Comparison of ENCODE assay signal across 8 cellular contexts in genomic region chr10:95767884-95768556, GRCh38. TPM values are rescaled to one million over a fixed set of nuclear protein-coding genes. Genes with fewer than 3 reads are reported as not detected.
DNase-seq lines count a peak whose midpoint lies in the region; ATAC-seq and TF ChIP-seq lines count a peak whose summit lies in the region.

No MANE protein-coding gene starts in this region.

- no peak overlapping the region for H3K4me3 Mint-ChIP-seq in activated T-helper 1 cell treated with anti-CD3 and anti-CD28 coated beads, Interleukin-12 subunit alpha, Interleukin-12 subunit beta, Interleukin-2, Interleukin-4 antibody, amounts not matched to agents 30 ng/mL and 10 ng/mL and 1 ng/mL, durations not matched to agents 14 hours and 24 hours and 36 hours

- H3K4me3 ChIP-seq in neutrophil (ENCODE audit: low read depth in 1 of 2, low read length in 1 of 2) = peak overlapping the region in 1 of 2 experiments; percentile 19

- intact Hi-C loops in activated T-helper 1 cell treated with anti-CD3 and anti-CD28 coated beads, Interleukin-12 subunit alpha, Interleukin-12 subunit beta, Interleukin-2, Interleukin-4 antibody, amounts not matched to agents 30 ng/mL and 10 ng/mL and 1 ng/mL, durations not matched to agents 14 hours and 24 hours and 36 hours (cut with micrococcal nuclease) = loop anchor here (2.0 kb wide), 1 partner anchor 15 kb away; no protein-coding TSS in a partner anchor

- peaks cover 5% of the 10 kb centered on the region for H3K27me3 Mint-ChIP-seq in activated T-helper 1 cell treated with anti-CD3 and anti-CD28 coated beads, Interleukin-12 subunit alpha, Interleukin-12 subunit beta, Interleukin-2, Interleukin-4 antibody, amounts not matched to agents 30 ng/mL and 10 ng/mL and 1 ng/mL, durations not matched to agents 14 hours and 24 hours and 36 hours (ENCODE audit: insufficient read depth)

- H3K36me3 Mint-ChIP-seq in activated T-helper 1 cell treated with anti-CD3 and anti-CD28 coated beads, Interleukin-12 subunit alpha, Interleukin-12 subunit beta, Interleukin-2, Interleukin-4 antibody, amounts not matched to agents 30 ng/mL and 10 ng/mL and 1 ng/mL, durations not matched to agents 14 hours and 24 hours and 36 hours (ENCODE audit: low read depth) = peaks cover 36% of the 10 kb centered on the region

- peak overlapping the region; percentile 73 for H3K27ac Mint-ChIP-seq in activated T-helper 1 cell treated with anti-CD3 and anti-CD28 coated beads, Interleukin-12 subunit alpha, Interleukin-12 subunit beta, Interleukin-2, Interleukin-4 antibody, amounts not matched to agents 30 ng/mL and 10 ng/mL and 1 ng/mL, durations not matched to agents 14 hours and 24 hours and 36 hours

- H3K4me1 ChIP-seq in neutrophil (ENCODE audit: control insufficient read depth in 1 of 2, insufficient read depth in 1 of 2, low read depth in 1 of 2, low read length in 1 of 2) = peaks cover 72 to 77% of the 10 kb centered on the region in 2 experiments

- TF ChIP-seq CTCF in neutrophil (IDR thresholded peaks at IDR 0.05) = no peak

- no peaks in the 10 kb centered on the region for H3K27me3 ChIP-seq in neutrophil

- peaks cover 29% of the 10 kb centered on the region for H3K9me3 Mint-ChIP-seq in activated T-helper 1 cell treated with anti-CD3 and anti-CD28 coated beads, Interleukin-12 subunit alpha, Interleukin-12 subunit beta, Interleukin-2, Interleukin-4 antibody, amounts not matched to agents 30 ng/mL and 10 ng/mL and 1 ng/mL, durations not matched to agents 14 hours and 24 hours and 36 hours

- DNase-seq in activated T-helper 1 cell treated with anti-CD3 and anti-CD28 coated beads, Interleukin-12 subunit alpha, Interleukin-12 subunit beta, Interleukin-2, Interleukin-4 antibody, amounts not matched to agents 30 ng/mL and 10 ng/mL and 1 ng/mL, durations not matched to agents 14 hours and 24 hours and 36 hours (ENCODE audit: low spot score) = no peak
- no peak for DNase-seq in erythroblast (lab: John Stamatoyannopoulos, UW)
- no peak for DNase-seq in HK-2 (ENCODE audit: unreplicated experiment)
- no peak for DNase-seq in GM19238 (ENCODE audit: insufficient read length, low spot score)
- no peak for DNase-seq in iPS-NIHi7 (ENCODE audit: extremely low spot score)

- peaks cover 30% of the 10 kb centered on the region for H3K4me1 Mint-ChIP-seq in activated T-helper 1 cell treated with anti-CD3 and anti-CD28 coated beads, Interleukin-12 subunit alpha, Interleukin-12 subunit beta, Interleukin-2, Interleukin-4 antibody, amounts not matched to agents 30 ng/mL and 10 ng/mL and 1 ng/mL, durations not matched to agents 14 hours and 24 hours and 36 hours (ENCODE audit: low read depth)

- H3K9me3 ChIP-seq in neutrophil = no peaks in the 10 kb centered on the region

- peaks cover 4% of the 10 kb centered on the region for H3K36me3 ChIP-seq in neutrophil

- H3K27ac ChIP-seq in neutrophil = peak overlapping the region; percentile 81

- TF ChIP-seq POLR2A in GM19193 (IDR thresholded peaks at IDR 0.05; ENCODE audit: extremely low read depth, insufficient read depth, insufficient read length) (peak; percentile 32), erythroblast (IDR thresholded peaks at IDR 0.05; ENCODE audit: low read length) (no peak)

- ATAC-seq in HG03025 (IDR thresholded peaks at IDR 0.05; ENCODE audit: low FRiP score, unreplicated experiment) = peak; percentile 71

RNA-seq across cellular contexts. Expression of gene ENTPD1, which starts 12.1 kb away (rescaled TPM):
- 25.8 and 26.3 TPM in 2 replicates for total RNA-seq in activated T-helper 1 cell treated with anti-CD3 and anti-CD28 coated beads, Interleukin-12 subunit alpha, Interleukin-12 subunit beta, Interleukin-2, Interleukin-4 antibody, amounts not matched to agents 30 ng/mL and 10 ng/mL and 1 ng/mL, durations not matched to agents 14 hours and 24 hours and 36 hours
